1 cellular context compared by ENCODE assay signal in genomic region chr2:116819355-116819754, GRCh38.
TF ChIP-seq lines count a peak whose summit lies in the region.

No MANE protein-coding gene starts in this region.

TF ChIP-seq in WTC11, 78 proteins besides CTCF, POLR2A, EP300 and RAD21 (continued from another document):
- no peak for TF ChIP-seq STAT6 (CRISPR knock-in tag; conservative IDR thresholded peaks at IDR 0.05; ENCODE audit: low read depth)
- TF ChIP-seq, protein P1, sequence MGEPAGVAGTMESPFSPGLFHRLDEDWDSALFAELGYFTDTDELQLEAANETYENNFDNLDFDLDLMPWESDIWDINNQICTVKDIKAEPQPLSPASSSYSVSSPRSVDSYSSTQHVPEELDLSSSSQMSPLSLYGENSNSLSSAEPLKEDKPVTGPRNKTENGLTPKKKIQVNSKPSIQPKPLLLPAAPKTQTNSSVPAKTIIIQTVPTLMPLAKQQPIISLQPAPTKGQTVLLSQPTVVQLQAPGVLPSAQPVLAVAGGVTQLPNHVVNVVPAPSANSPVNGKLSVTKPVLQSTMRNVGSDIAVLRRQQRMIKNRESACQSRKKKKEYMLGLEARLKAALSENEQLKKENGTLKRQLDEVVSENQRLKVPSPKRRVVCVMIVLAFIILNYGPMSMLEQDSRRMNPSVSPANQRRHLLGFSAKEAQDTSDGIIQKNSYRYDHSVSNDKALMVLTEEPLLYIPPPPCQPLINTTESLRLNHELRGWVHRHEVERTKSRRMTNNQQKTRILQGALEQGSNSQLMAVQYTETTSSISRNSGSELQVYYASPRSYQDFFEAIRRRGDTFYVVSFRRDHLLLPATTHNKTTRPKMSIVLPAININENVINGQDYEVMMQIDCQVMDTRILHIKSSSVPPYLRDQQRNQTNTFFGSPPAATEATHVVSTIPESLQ (CRISPR knock-in tag; IDR thresholded peaks at IDR 0.05), result no peak
- no peak for TF ChIP-seq NR1H2 (CRISPR knock-in tag; IDR thresholded peaks at IDR 0.05)
- TF ChIP-seq ESRRA (CRISPR knock-in tag; IDR thresholded peaks at IDR 0.05; ENCODE audit: borderline replicate concordance), result no peak
- TF ChIP-seq, protein P2, sequence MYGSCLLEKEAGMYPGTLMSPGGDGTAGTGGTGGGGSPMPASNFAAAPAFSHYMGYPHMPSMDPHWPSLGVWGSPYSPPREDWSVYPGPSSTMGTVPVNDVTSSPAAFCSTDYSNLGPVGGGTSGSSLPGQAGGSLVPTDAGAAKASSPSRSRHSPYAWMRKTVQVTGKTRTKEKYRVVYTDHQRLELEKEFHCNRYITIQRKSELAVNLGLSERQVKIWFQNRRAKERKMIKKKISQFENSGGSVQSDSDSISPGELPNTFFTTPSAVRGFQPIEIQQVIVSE (CRISPR knock-in tag; IDR thresholded peaks at IDR 0.05; ENCODE audit: borderline replicate concordance), result no peak
- no peak for TF ChIP-seq EMX1 (CRISPR knock-in tag; IDR thresholded peaks at IDR 0.05)
- TF ChIP-seq OVOL2 (CRISPR knock-in tag; IDR thresholded peaks at IDR 0.05; ENCODE audit: borderline replicate concordance), result no peak
- TF ChIP-seq ZNF416 (CRISPR knock-in tag; IDR thresholded peaks at IDR 0.05), result no peak
- TF ChIP-seq CBFB (CRISPR knock-in tag; IDR thresholded peaks at IDR 0.05; ENCODE audit: low read depth), result no peak
